ENCODE assay signal across 12 cellular contexts in genomic region chr7:129947701-129948100, GRCh38. TPM values are rescaled to one million over a fixed set of nuclear protein-coding genes. Genes with fewer than 3 reads are reported as not detected.
DNase-seq lines count a peak whose midpoint lies in the region; ATAC-seq, FAIRE-seq and TF ChIP-seq lines count a peak whose summit lies in the region.
"Had no signal": no experiment of that assay in that cellular context is flagged by ENCODE, and none has a peak within 500 bp of the region (broad histone marks: within the 10 kb centered on the region; RNA-seq: fewer than 3 reads in every experiment).

No MANE protein-coding gene starts in this region.

- intact Hi-C loops in CD8-positive, alpha-beta T cell (cut with DNase I, micrococcal nuclease) = loop anchor here (2.0 to 5.0 kb wide), 2 partner anchors 40 to 123 kb away; no protein-coding TSS in a partner anchor
- intact Hi-C loops in colonic mucosa (cut with DNase I) = no loop called here

- no peak overlapping the region for H3K9ac ChIP-seq in colonic mucosa (ENCODE audit: low read depth in 2 of 2, low read length in 2 of 2)

- CTCF ChIA-PET in CD8-positive, alpha-beta T cell (lab: Charles Lee) = interaction anchor here (0.5 kb wide), 1 partner anchor 1568 kb away, joined by 4 read pairs; no protein-coding TSS in a partner anchor

- H3K9me3 Mint-ChIP-seq in CD8-positive, alpha-beta T cell = no peaks in the 10 kb centered on the region

- H3K4me3 Mint-ChIP-seq in CD8-positive, alpha-beta T cell = peak overlapping the region; percentile 29

- POLR2A ChIA-PET in CD8-positive, alpha-beta T cell (lab: Charles Lee) = interaction anchor here (1.3 kb wide), 1 partner anchor 50 kb away, joined by 3 read pairs; no protein-coding TSS in a partner anchor

- peaks cover 28% of the 10 kb centered on the region for H3K4me1 Mint-ChIP-seq in CD8-positive, alpha-beta T cell (ENCODE audit: low read depth)

- H3K9me3 ChIP-seq in CD8-positive, alpha-beta T cell (ENCODE audit: low read length) = no peaks in the 10 kb centered on the region
- no peaks in the 10 kb centered on the region for H3K9me3 ChIP-seq in colonic mucosa

- ATAC-seq in CD8-positive, alpha-beta T cell = no peak
- no peak for ATAC-seq in GM21717 (IDR thresholded peaks at IDR 0.05; ENCODE audit: unreplicated experiment)

- no peak overlapping the region for H3K27ac ChIP-seq in CD8-positive, alpha-beta T cell (ENCODE audit: low read depth, low read length)
- H3K27ac ChIP-seq in colonic mucosa = no peak overlapping the region

- peak overlapping the region; percentile 49 for H3K27ac Mint-ChIP-seq in CD8-positive, alpha-beta T cell

- H3K4me3 ChIP-seq in CD8-positive, alpha-beta T cell (ENCODE audit: low read depth, low read length) = no peak overlapping the region
- no peak overlapping the region for H3K4me3 ChIP-seq in colonic mucosa

- TF ChIP-seq CTCF in CD8-positive, alpha-beta T cell (IDR thresholded peaks at IDR 0.05) = no peak
- no peak for TF ChIP-seq CTCF in colonic mucosa (IDR thresholded peaks at IDR 0.05)

- H3K27me3 ChIP-seq in CD8-positive, alpha-beta T cell (ENCODE audit: insufficient read depth, low read length) = no peaks in the 10 kb centered on the region
- no peaks in the 10 kb centered on the region for H3K27me3 ChIP-seq in colonic mucosa

- FAIRE-seq in RCC 7860 (lab: Jason Lieb, UNC) = peak; percentile 91

- H3K27me3 Mint-ChIP-seq in CD8-positive, alpha-beta T cell (ENCODE audit: low read depth) = no peaks in the 10 kb centered on the region

- DNase-seq in CD8-positive, alpha-beta T cell = no peak
- peak; percentile 83 for DNase-seq in RCC 7860 (ENCODE audit: low spot score)
- peak; percentile 57 for DNase-seq in fibroblast of peridontal ligament (ENCODE audit: extremely low read depth)
- DNase-seq in renal cortical epithelial cell (ENCODE audit: low read depth) = peak; percentile 87
- DNase-seq in COLO829 (ENCODE audit: low spot score) = no peak
- no peak for DNase-seq in dedifferentiated amniotic fluid mesenchymal stem cell (ENCODE audit: extremely low spot score)
- DNase-seq in colonic mucosa = no peak
- DNase-seq: amygdala; NCI-H187; SHP77 treated with DMSO at 0.1 percent for 48 hours; stimulated activated CD4-positive, alpha-beta T cell treated with anti-CD3 and anti-CD28 coated beads, Interleukin-4, amount 100 ng/mL, for 4 hours had no signal

- no peaks in the 10 kb centered on the region for H3K36me3 ChIP-seq in CD8-positive, alpha-beta T cell (ENCODE audit: insufficient read depth, low read length)
- no peaks in the 10 kb centered on the region for H3K36me3 ChIP-seq in colonic mucosa

- H3K36me3 Mint-ChIP-seq in CD8-positive, alpha-beta T cell = peaks cover 32% of the 10 kb centered on the region

- peaks cover 39% of the 10 kb centered on the region for H3K4me1 ChIP-seq in CD8-positive, alpha-beta T cell (ENCODE audit: insufficient read depth, low read length)
- H3K4me1 ChIP-seq in colonic mucosa = no peaks in the 10 kb centered on the region

RNA-seq across cellular contexts. Expression of gene UBE2H, which starts 5.1 kb away (rescaled TPM):
- total RNA-seq in CD8-positive, alpha-beta T cell = 10 to 100 TPM; 53.7 to 63.6 TPM
- total RNA-seq in renal cortical epithelial cell (126 and 201 TPM in 2 replicates), colonic mucosa (10 to 100 TPM; 38.4 to 65.8 TPM)

Comparison
In these comparisons a context has a peak if more than half of its experiments do, and no peak if none do; other contexts are left out.
1. DNase-seq: peak in RCC 7860 (single experiment), fibroblast of peridontal ligament (single experiment) and renal cortical epithelial cell (single experiment); none in CD8-positive, alpha-beta T cell (0 of 7), COLO829 (single experiment), dedifferentiated amniotic fluid mesenchymal stem cell (single experiment) and colonic mucosa (single experiment).